In genomic region chr1:234611799-234612351, GRCh38 we compare ENCODE assay signal across 8 cellular contexts. TPM values are rescaled to one million over a fixed set of nuclear protein-coding genes. Genes with fewer than 3 reads are reported as not detected.
DNase-seq lines count a peak whose midpoint lies in the region; ATAC-seq and TF ChIP-seq lines count a peak whose summit lies in the region.

No MANE protein-coding gene starts in this region.

- TF ChIP-seq POLR2A in NB4 (IDR thresholded peaks at IDR 0.05; ENCODE audit: extremely low read depth, insufficient read length), result no peak
- TF ChIP-seq POLR2A in sigmoid colon (IDR thresholded peaks at IDR 0.05), result no peak

- WGBS in sigmoid colon, 2 donors, result 12 to 44% methylated on average over 8 of the region's 8 CpGs

- no peaks in the 10 kb centered on the region for H3K9me3 Mint-ChIP-seq in activated naive CD4-positive, alpha-beta T cell treated with anti-CD3 and anti-CD28 coated beads, Interleukin-2, amount 50 U/mL, for 72 hours

- peak overlapping the region; percentile 99 to 100 for H3K27ac Mint-ChIP-seq in activated naive CD4-positive, alpha-beta T cell treated with anti-CD3 and anti-CD28 coated beads, Interleukin-2, amount 50 U/mL, for 72 hours

- intact Hi-C loops in sigmoid colon (cut with DNase I), result loop anchor here (1.0 to 10.0 kb wide), 9 partner anchors 70 to 471 kb away; no protein-coding TSS in a partner anchor

- H3K36me3 Mint-ChIP-seq in activated naive CD4-positive, alpha-beta T cell treated with anti-CD3 and anti-CD28 coated beads, Interleukin-2, amount 50 U/mL, for 72 hours, result peaks cover 15 to 16% of the 10 kb centered on the region in 2 donors

- no peaks in the 10 kb centered on the region for H3K27me3 ChIP-seq in sigmoid colon

- DNase-seq in ELF-1 (ENCODE audit: low read depth, low spot score), result peak; percentile 65
- peak; percentile 60 for DNase-seq in NB4 (ENCODE audit: low read depth)
- peak; percentile 26 to 64 for DNase-seq in activated naive CD4-positive, alpha-beta T cell treated with anti-CD3 and anti-CD28 coated beads, Interleukin-2, amount 50 U/mL, for 72 hours (ENCODE audit: low spot score in 2 of 2)
- DNase-seq in hypothalamus (lab: John Stamatoyannopoulos, UW), result peak in 26 of 51 donors; percentile 10 to 87 (median 37)
- DNase-seq in sigmoid colon, result peak; percentile 83
- no peak for DNase-seq in NCI-H1105 treated with DMSO at 0.1 percent for 48 hours (lab: John Stamatoyannopoulos, UW)

- peak overlapping the region; percentile 97 to 100 (median 100) for H3K27ac ChIP-seq in sigmoid colon

- H3K4me1 ChIP-seq in sigmoid colon, result peaks cover 0 to 50% (median 36%) of the 10 kb centered on the region in 4 donors

- peaks cover 7 to 17% (median 9%) of the 10 kb centered on the region in 4 donors for H3K36me3 ChIP-seq in sigmoid colon

- no peak for TF ChIP-seq CTCF in NB4 (IDR thresholded peaks at IDR 0.05; ENCODE audit: low read depth, low read length)
- no peak for TF ChIP-seq CTCF in sigmoid colon (IDR thresholded peaks at IDR 0.05)

- ATAC-seq in activated naive CD4-positive, alpha-beta T cell treated with anti-CD3 and anti-CD28 coated beads, Interleukin-2, amount 50 U/mL, for 72 hours, result peak in 1 of 2 donors; percentile 0
- no peak for ATAC-seq in HG02885 (IDR thresholded peaks at IDR 0.05; ENCODE audit: poor library complexity, unreplicated experiment)
- ATAC-seq in GM21529 (IDR thresholded peaks at IDR 0.05; ENCODE audit: unreplicated experiment), result no peak

- no peaks in the 10 kb centered on the region for H3K9me3 ChIP-seq in sigmoid colon

- peak overlapping the region; percentile 56 for H3K4me3 ChIP-seq in NB4 (ENCODE audit: low read depth, low read length)
- peak overlapping the region in 3 of 4 donors; percentile 32 to 38 (median 34) for H3K4me3 ChIP-seq in sigmoid colon

- peak in 1 of 4 donors; percentile 0 for TF ChIP-seq EP300 in sigmoid colon (IDR thresholded peaks at IDR 0.05)

RNA-seq across cellular contexts. Expression of gene IRF2BP2, which starts 1.9 kb away (rescaled TPM):
- 100 to 1,000 TPM in 1 of 2 donors, 10 to 100 TPM in 1; 97.3 to 176 TPM for total RNA-seq in activated naive CD4-positive, alpha-beta T cell treated with anti-CD3 and anti-CD28 coated beads, Interleukin-2, amount 50 U/mL, for 72 hours
- total RNA-seq in sigmoid colon, result 10 to 100 TPM; 43.8 to 80.9 (median 55.5) TPM
- 10 to 100 TPM; 39.1 to 86.9 (median 66.1) TPM for polyA plus RNA-seq in sigmoid colon
